In genomic region chr7:42956062-42956461, GRCh38 we compare ENCODE assay signal across 29 cellular contexts.
"Had no signal": no experiment of that assay in that cellular context is flagged by ENCODE, and none has a peak within 500 bp of the region (broad histone marks: within the 10 kb centered on the region; RNA-seq: fewer than 3 reads in every experiment).

No MANE protein-coding gene starts in this region.

- H3K36me3 ChIP-seq: ovary, right lobe of liver, sigmoid colon, stomach, thoracic aorta, thyroid gland, tibial nerve, upper lobe of left lung had no signal

- H3K4me3 ChIP-seq: neural progenitor cell, ovary, psoas muscle, right lobe of liver, sigmoid colon, smooth muscle cell, stomach, thoracic aorta, thyroid gland, tibial nerve, upper lobe of left lung, uterus had no signal

- H3K27me3 ChIP-seq: neural progenitor cell, ovary, right lobe of liver, sigmoid colon, stomach, thyroid gland, tibial nerve, upper lobe of left lung, uterus had no signal

- H3K36me3 Mint-ChIP-seq: natural killer cell; neural progenitor cell; stimulated activated effector memory CD8-positive, alpha-beta T cell treated with anti-CD3 and anti-CD28 coated beads, Interleukin-12 subunit alpha, Interleukin-12 subunit beta, amount 100 ng/mL, for 72 hours had no signal

- H3K27me3 Mint-ChIP-seq: progenitor cell of endocrine pancreas had no signal

- H3K9ac ChIP-seq: neural progenitor cell, parathyroid adenoma had no signal

- H3K4me2 ChIP-seq: neural progenitor cell, smooth muscle cell had no signal

- H3K4me3 Mint-ChIP-seq: naive thymus-derived CD4-positive, alpha-beta T cell; natural killer cell; nephron; neural progenitor cell; stimulated activated effector memory CD8-positive, alpha-beta T cell treated with anti-CD3 and anti-CD28 coated beads, Interleukin-12 subunit alpha, Interleukin-12 subunit beta, amount 100 ng/mL, for 72 hours; stimulated activated naive B cell treated with anti-CD40 and anti-IgM and Interleukin-4, amounts not matched to agents 10 μg/mL and 1 μg/mL and 100 μg/mL, for 72 hours; stimulated activated naive CD8-positive, alpha-beta T cell treated with anti-CD3 and anti-CD28 coated beads, Interleukin-15, Interleukin-2, amounts not matched to agents 100 ng/mL and 50 ng/mL, for 24 hours had no signal

- H3K27ac Mint-ChIP-seq: naive thymus-derived CD4-positive, alpha-beta T cell; natural killer cell; nephron; neural progenitor cell; progenitor cell of endocrine pancreas; stimulated activated effector memory CD8-positive, alpha-beta T cell treated with anti-CD3 and anti-CD28 coated beads, Interleukin-12 subunit alpha, Interleukin-12 subunit beta, amount 100 ng/mL, for 72 hours; stimulated activated naive B cell treated with anti-CD40 and anti-IgM and Interleukin-4, amounts not matched to agents 10 μg/mL and 1 μg/mL and 100 μg/mL, for 72 hours; stimulated activated naive CD8-positive, alpha-beta T cell treated with anti-CD3 and anti-CD28 coated beads, Interleukin-15, Interleukin-2, amounts not matched to agents 100 ng/mL and 50 ng/mL, for 24 hours had no signal

- DNase-seq: naive thymus-derived CD4-positive, alpha-beta T cell; natural killer cell; occipital lobe; ovary; posterior cingulate gyrus; psoas muscle; right cardiac atrium; right lobe of liver; sigmoid colon; stimulated activated CD4-positive, alpha-beta T cell treated with anti-CD3 and anti-CD28 coated beads, Interleukin-15, amount 100 ng/mL, for 24 hours; stimulated activated CD4-positive, alpha-beta T cell treated with anti-CD3 and anti-CD28 coated beads, Interleukin-2, amount 100 ng/mL, for 24 hours; stimulated activated CD4-positive, alpha-beta T cell treated with anti-CD3 and anti-CD28 coated beads, Interleukin-2, amount 100 ng/mL, for 48 hours; stimulated activated CD4-positive, alpha-beta T cell treated with anti-CD3 and anti-CD28 coated beads, Interleukin-4, amount 100 ng/mL, for 24 hours; stimulated activated naive B cell treated with anti-CD40 and anti-IgM and Interleukin-4, amounts not matched to agents 10 μg/mL and 1 μg/mL and 100 μg/mL, for 72 hours; stimulated activated naive CD4-positive, alpha-beta T cell treated with Interleukin-2 at 50 U/mL for 16 hours; stomach; thyroid gland; trophoblast cell; upper lobe of left lung; uterus had no signal

- H3K9me3 ChIP-seq: ovary, psoas muscle, right lobe of liver, sigmoid colon, thoracic aorta, thyroid gland, tibial nerve, uterus had no signal

- H3K79me2 ChIP-seq: parathyroid adenoma had no signal

- H3K27ac ChIP-seq: neural progenitor cell, ovary, parathyroid adenoma, psoas muscle, right lobe of liver, sigmoid colon, stomach, thoracic aorta, thyroid gland, tibial nerve, upper lobe of left lung, uterus had no signal

- H3K4me1 Mint-ChIP-seq: natural killer cell; nephron; neural progenitor cell; stimulated activated effector memory CD8-positive, alpha-beta T cell treated with anti-CD3 and anti-CD28 coated beads, Interleukin-12 subunit alpha, Interleukin-12 subunit beta, amount 100 ng/mL, for 72 hours had no signal

- H3K4me1 ChIP-seq: neural progenitor cell, parathyroid adenoma, psoas muscle, right lobe of liver, sigmoid colon, stomach, thyroid gland, tibial nerve, upper lobe of left lung, uterus had no signal

- ATAC-seq: naive thymus-derived CD4-positive, alpha-beta T cell; natural killer cell; psoas muscle; right cardiac atrium; right lobe of liver; stimulated activated effector memory CD8-positive, alpha-beta T cell treated with anti-CD3 and anti-CD28 coated beads, Interleukin-12 subunit alpha, Interleukin-12 subunit beta, amount 100 ng/mL, for 72 hours; stimulated activated naive B cell treated with anti-CD40 and anti-IgM and Interleukin-4, amounts not matched to agents 10 μg/mL and 1 μg/mL and 100 μg/mL, for 72 hours had no signal
